ENCODE assay signal across 1 cellular context in the genomic region with DNA sequence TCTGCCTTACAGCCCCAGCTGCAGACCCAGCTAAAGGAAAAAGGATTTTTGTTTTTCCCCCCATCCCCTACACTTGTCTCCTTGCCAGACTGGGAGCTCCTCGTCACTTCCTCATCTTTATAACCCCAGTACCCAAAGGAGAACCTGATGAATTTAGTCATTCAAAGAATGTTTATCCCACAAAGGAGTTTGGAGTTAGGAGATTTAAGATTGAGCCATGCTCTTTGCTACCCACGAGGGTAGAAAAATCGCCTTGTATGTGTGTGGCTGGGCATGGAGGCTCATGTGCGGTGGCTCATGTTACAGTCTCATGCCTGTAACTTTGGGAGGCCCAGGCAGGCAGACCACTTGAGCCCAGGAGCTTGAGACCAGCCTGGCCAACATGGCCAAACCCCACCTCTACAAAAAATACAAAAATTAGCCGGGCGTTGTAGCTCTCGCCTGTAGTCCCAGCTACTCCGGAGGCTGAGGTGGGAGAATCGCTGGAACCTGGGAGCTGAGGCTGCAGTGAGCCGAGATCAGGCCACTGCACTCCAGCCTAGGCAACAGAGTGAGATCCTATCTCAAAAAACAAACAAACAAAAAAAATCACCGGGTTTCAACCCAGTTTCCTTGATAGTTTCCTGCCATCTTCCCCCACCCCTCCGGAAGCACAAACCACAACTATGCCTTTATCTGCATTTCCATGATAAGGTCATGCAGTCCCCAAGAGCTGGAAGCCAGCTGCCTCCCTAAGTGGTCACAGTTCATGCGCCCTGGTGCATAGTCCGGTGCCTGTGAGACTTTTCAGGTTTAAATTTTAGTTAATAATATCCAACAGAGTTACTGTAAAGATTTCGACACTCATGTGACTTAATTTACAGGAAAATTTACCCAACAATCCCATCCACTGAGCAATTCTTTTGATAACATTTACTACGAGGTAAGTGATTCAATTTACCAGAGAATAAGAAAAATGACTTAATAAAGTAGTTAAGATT.
TF ChIP-seq lines count a peak whose summit lies in the region.

No MANE protein-coding gene starts in this region.

TF ChIP-seq in K562, 482 proteins besides CTCF, POLR2A, EP300 and RAD21 (continued from another document and continues in another):
- TF ChIP-seq, protein P1, sequence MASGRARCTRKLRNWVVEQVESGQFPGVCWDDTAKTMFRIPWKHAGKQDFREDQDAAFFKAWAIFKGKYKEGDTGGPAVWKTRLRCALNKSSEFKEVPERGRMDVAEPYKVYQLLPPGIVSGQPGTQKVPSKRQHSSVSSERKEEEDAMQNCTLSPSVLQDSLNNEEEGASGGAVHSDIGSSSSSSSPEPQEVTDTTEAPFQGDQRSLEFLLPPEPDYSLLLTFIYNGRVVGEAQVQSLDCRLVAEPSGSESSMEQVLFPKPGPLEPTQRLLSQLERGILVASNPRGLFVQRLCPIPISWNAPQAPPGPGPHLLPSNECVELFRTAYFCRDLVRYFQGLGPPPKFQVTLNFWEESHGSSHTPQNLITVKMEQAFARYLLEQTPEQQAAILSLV (tag; IDR thresholded peaks at IDR 0.05): no peak
- TF ChIP-seq PPARD (CRISPR knock-in tag; IDR thresholded peaks at IDR 0.05): no peak
- no peak for TF ChIP-seq ZNF75A (CRISPR knock-in tag; IDR thresholded peaks at IDR 0.05)
- TF ChIP-seq BMI1 (IDR thresholded peaks at IDR 0.05; ENCODE audit: low read length): no peak
- TF ChIP-seq BCL6 (CRISPR knock-in tag; IDR thresholded peaks at IDR 0.05): no peak
- peak; percentile 74 for TF ChIP-seq GATA2 (CRISPR knock-in tag; IDR thresholded peaks at IDR 0.05)
- TF ChIP-seq, protein P2, sequence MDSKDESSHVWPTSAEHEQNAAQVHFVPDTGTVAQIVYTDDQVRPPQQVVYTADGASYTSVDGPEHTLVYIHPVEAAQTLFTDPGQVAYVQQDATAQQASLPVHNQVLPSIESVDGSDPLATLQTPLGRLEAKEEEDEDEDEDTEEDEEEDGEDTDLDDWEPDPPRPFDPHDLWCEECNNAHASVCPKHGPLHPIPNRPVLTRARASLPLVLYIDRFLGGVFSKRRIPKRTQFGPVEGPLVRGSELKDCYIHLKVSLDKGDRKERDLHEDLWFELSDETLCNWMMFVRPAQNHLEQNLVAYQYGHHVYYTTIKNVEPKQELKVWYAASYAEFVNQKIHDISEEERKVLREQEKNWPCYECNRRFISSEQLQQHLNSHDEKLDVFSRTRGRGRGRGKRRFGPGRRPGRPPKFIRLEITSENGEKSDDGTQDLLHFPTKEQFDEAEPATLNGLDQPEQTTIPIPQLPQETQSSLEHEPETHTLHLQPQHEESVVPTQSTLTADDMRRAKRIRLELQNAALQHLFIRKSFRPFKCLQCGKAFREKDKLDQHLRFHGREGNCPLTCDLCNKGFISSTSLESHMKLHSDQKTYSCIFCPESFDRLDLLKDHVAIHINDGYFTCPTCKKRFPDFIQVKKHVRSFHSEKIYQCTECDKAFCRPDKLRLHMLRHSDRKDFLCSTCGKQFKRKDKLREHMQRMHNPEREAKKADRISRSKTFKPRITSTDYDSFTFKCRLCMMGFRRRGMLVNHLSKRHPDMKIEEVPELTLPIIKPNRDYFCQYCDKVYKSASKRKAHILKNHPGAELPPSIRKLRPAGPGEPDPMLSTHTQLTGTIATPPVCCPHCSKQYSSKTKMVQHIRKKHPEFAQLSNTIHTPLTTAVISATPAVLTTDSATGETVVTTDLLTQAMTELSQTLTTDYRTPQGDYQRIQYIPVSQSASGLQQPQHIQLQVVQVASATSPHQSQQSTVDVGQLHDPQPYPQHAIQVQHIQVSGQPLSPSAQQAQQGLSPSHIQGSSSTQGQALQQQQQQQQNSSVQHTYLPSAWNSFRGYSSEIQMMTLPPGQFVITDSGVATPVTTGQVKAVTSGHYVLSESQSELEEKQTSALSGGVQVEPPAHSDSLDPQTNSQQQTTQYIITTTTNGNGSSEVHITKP (IDR thresholded peaks at IDR 0.05; ENCODE audit: partially characterized antibody): peak; percentile 44
- no peak for TF ChIP-seq ZFX (CRISPR knock-in tag; IDR thresholded peaks at IDR 0.05)
- no peak for TF ChIP-seq NR2C2 (CRISPR knock-in tag; IDR thresholded peaks at IDR 0.05)
- TF ChIP-seq NR2C2 (tag; IDR thresholded peaks at IDR 0.05): peak; percentile 62; the same call in 1 of the 2 replicates
- 0 out of 2 replicates have a peak, but pooled peaks have one; percentile 43 for TF ChIP-seq RNF2 (IDR thresholded peaks at IDR 0.05)
- TF ChIP-seq SMARCE1 (IDR thresholded peaks at IDR 0.05): peak; percentile 64
- TF ChIP-seq HDAC3 (IDR thresholded peaks at IDR 0.05; ENCODE audit: borderline replicate concordance, partially characterized antibody): peak; percentile 44
- peak; percentile 74; the same call in 1 of the 2 replicates for TF ChIP-seq PHF21A (IDR thresholded peaks at IDR 0.05; ENCODE audit: borderline replicate concordance, low read depth)
- TF ChIP-seq, protein P3, sequence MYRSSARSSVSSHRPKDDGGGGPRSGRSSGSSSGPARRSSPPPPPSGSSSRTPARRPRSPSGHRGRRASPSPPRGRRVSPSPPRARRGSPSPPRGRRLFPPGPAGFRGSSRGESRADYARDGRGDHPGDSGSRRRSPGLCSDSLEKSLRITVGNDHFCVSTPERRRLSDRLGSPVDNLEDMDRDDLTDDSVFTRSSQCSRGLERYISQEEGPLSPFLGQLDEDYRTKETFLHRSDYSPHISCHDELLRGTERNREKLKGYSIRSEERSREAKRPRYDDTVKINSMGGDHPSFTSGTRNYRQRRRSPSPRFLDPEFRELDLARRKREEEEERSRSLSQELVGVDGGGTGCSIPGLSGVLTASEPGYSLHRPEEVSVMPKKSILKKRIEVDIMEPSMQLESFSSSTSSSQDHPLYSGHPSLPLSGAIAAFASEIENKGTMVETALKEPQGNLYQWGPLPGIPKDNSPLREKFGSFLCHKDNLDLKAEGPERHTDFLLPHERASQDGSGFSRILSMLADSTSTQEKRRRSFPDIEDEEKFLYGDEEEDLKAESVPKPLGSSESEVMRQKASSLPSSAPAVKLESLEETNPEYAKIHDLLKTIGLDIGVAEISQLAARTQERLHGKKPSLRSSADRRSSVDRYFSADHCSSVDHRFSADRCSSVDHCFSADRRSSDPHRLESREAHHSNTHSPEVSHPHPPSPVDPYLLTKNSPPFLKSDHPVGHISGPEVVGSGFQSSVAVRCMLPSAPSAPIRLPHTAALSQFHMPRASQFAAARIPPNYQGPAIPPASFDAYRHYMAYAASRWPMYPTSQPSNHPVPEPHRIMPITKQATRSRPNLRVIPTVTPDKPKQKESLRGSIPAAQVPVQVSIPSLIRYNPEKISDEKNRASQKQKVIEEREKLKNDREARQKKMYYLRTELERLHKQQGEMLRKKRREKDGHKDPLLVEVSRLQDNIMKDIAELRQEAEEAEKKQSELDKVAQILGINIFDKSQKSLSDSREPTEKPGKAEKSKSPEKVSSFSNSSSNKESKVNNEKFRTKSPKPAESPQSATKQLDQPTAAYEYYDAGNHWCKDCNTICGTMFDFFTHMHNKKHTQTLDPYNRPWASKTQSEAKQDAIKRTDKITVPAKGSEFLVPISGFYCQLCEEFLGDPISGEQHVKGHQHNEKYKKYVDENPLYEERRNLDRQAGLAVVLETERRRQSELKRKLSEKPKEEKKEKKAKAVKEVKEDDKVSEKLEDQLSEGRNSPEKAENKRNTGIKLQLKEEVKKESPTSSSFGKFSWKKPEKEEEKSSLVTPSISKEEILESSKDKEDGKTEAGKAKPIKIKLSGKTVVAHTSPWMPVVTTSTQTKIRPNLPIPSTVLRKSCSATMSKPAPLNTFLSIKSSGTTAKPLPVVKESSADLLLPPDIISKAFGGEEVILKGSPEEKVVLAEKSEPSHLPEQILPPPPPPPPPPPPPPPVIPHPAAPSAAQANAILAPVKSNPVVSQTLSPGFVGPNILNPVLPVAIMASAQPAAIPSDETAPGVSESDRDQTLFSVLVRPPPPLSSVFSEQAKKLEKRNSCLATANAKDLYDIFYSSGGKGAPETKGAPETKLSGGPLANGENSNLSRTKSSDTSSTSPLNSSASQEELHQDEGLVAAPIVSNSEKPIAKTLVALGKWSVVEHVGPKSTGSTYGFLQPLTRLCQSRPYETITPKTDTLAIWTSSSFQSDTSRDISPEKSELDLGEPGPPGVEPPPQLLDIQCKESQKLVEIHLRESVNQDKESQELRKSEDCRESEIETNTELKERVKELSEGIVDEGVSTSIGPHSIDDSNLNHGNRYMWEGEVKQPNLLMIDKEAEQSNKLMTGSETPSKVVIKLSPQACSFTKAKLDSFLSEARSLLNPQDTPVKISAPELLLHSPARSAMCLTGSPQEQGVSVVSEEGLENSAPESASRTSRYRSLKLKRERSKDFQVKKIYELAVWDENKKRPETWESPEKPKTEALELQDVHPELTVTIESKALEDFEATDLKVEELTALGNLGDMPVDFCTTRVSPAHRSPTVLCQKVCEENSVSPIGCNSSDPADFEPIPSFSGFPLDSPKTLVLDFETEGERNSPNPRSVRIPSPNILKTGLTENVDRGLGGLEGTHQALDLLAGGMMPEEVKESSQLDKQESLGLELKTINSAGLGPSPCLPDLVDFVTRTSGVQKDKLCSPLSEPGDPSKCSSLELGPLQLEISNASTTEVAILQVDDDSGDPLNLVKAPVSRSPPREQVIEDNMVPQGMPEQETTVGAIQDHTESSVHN (IDR thresholded peaks at IDR 0.05; ENCODE audit: borderline replicate concordance in 1 of 2, low read depth in 1 of 2): 0 out of 4 replicates have a peak, but pooled peaks of 1 of the 2 experiments have one; percentile 15
- peak; percentile 77 for TF ChIP-seq POLR2AphosphoS5 (IDR thresholded peaks at IDR 0.05; ENCODE audit: control insufficient read depth, insufficient read depth, low read depth, low read length)
- no peak for TF ChIP-seq CCAR2 (IDR thresholded peaks at IDR 0.05; ENCODE audit: low read depth, low read length)
- TF ChIP-seq TCF3 (CRISPR knock-in tag; IDR thresholded peaks at IDR 0.05): peak; percentile 68
- TF ChIP-seq HDAC1 (IDR thresholded peaks at IDR 0.05): peak in 1 of 2 experiments; percentile 87; a peak in 3 of 4 replicates
- no peak for TF ChIP-seq OTX1 (CRISPR knock-in tag; IDR thresholded peaks at IDR 0.05)
- TF ChIP-seq, protein P4, sequence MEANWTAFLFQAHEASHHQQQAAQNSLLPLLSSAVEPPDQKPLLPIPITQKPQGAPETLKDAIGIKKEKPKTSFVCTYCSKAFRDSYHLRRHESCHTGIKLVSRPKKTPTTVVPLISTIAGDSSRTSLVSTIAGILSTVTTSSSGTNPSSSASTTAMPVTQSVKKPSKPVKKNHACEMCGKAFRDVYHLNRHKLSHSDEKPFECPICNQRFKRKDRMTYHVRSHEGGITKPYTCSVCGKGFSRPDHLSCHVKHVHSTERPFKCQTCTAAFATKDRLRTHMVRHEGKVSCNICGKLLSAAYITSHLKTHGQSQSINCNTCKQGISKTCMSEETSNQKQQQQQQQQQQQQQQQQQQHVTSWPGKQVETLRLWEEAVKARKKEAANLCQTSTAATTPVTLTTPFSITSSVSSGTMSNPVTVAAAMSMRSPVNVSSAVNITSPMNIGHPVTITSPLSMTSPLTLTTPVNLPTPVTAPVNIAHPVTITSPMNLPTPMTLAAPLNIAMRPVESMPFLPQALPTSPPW (CRISPR knock-in tag; IDR thresholded peaks at IDR 0.05): peak; percentile 52
- peak; percentile 94 for TF ChIP-seq FOXJ2 (tag; IDR thresholded peaks at IDR 0.05)
- TF ChIP-seq BRF1 (IDR thresholded peaks at IDR 0.05; ENCODE audit: borderline replicate concordance, extremely low read depth, insufficient read length): no peak
- peak; percentile 76 for TF ChIP-seq SOX6 (IDR thresholded peaks at IDR 0.05)
- TF ChIP-seq ESRRA (IDR thresholded peaks at IDR 0.05; ENCODE audit: borderline replicate concordance, low read depth): peak; percentile 68; the same call in 1 of the 2 replicates
- TF ChIP-seq HDAC2 (IDR thresholded peaks at IDR 0.05): peak; percentile 74; the same call in 1 of the 2 replicates
- TF ChIP-seq MTA2 (IDR thresholded peaks at IDR 0.05; ENCODE audit: low read depth): peak; percentile 24; the same call in 1 of the 2 replicates
- TF ChIP-seq ZNF644 (tag; IDR thresholded peaks at IDR 0.05; ENCODE audit: low read depth): no peak
- peak; percentile 50 for TF ChIP-seq JUND (IDR thresholded peaks at IDR 0.05; ENCODE audit: borderline replicate concordance, low read depth, low read length)
- TF ChIP-seq JUND (tag; IDR thresholded peaks at IDR 0.05; ENCODE audit: borderline replicate concordance, low read depth, low read length): peak; percentile 16; the same call in 1 of the 3 replicates
- no peak for TF ChIP-seq ZNF143 (CRISPR knock-in tag; IDR thresholded peaks at IDR 0.05)
- no peak for TF ChIP-seq NFE2L1 (tag; IDR thresholded peaks at IDR 0.05; ENCODE audit: borderline replicate concordance, low read depth)
- TF ChIP-seq POLR2G (IDR thresholded peaks at IDR 0.05; ENCODE audit: low read depth, low read length): 0 out of 2 replicates have a peak, but pooled peaks have one; percentile 33
- TF ChIP-seq ZZZ3 (IDR thresholded peaks at IDR 0.05): no peak
- no peak for TF ChIP-seq KDM2B (CRISPR knock-in tag; IDR thresholded peaks at IDR 0.05)
- TF ChIP-seq CTBP1 (IDR thresholded peaks at IDR 0.05; ENCODE audit: borderline replicate concordance): peak; percentile 51
- 0 out of 2 replicates have a peak, but pooled peaks have one; percentile 29 for TF ChIP-seq EP400 (IDR thresholded peaks at IDR 0.05)
- peak; percentile 57 for TF ChIP-seq RBFOX2 (IDR thresholded peaks at IDR 0.05; ENCODE audit: low read depth, low read length)
- TF ChIP-seq FIP1L1 (IDR thresholded peaks at IDR 0.05; ENCODE audit: low read depth, low read length, poor library complexity, severe bottlenecking): no peak
- peak; percentile 47; the same call in 1 of the 2 replicates for TF ChIP-seq FOXM1 (IDR thresholded peaks at IDR 0.05; ENCODE audit: low read depth)
- no peak for TF ChIP-seq FOXM1 (CRISPR knock-in tag; IDR thresholded peaks at IDR 0.05; ENCODE audit: low read depth)
- peak; percentile 95 for TF ChIP-seq KDM1A (IDR thresholded peaks at IDR 0.05)
- peak; percentile 59 for TF ChIP-seq RFX1 (IDR thresholded peaks at IDR 0.05)
- 0 out of 2 replicates have a peak, but pooled peaks have one; percentile 5 for TF ChIP-seq KLF16 (IDR thresholded peaks at IDR 0.05)
- peak; percentile 44 for TF ChIP-seq BRD9 (IDR thresholded peaks at IDR 0.05; ENCODE audit: low read depth, partially characterized antibody)
- 0 out of 2 replicates have a peak, but pooled peaks have one; percentile 47 for TF ChIP-seq ATF7 (IDR thresholded peaks at IDR 0.05)
- no peak for TF ChIP-seq CBX3 (IDR thresholded peaks at IDR 0.05; ENCODE audit: borderline replicate concordance in 1 of 2, low read length in 2 of 2)
- TF ChIP-seq, protein P5, sequence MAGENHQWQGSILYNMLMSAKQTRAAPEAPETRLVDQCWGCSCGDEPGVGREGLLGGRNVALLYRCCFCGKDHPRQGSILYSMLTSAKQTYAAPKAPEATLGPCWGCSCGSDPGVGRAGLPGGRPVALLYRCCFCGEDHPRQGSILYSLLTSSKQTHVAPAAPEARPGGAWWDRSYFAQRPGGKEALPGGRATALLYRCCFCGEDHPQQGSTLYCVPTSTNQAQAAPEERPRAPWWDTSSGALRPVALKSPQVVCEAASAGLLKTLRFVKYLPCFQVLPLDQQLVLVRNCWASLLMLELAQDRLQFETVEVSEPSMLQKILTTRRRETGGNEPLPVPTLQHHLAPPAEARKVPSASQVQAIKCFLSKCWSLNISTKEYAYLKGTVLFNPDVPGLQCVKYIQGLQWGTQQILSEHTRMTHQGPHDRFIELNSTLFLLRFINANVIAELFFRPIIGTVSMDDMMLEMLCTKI (IDR thresholded peaks at IDR 0.05; ENCODE audit: partially characterized antibody): no peak
- TF ChIP-seq MBD2 (IDR thresholded peaks at IDR 0.05; ENCODE audit: borderline replicate concordance, low read depth): peak; percentile 29; the same call in 1 of the 2 replicates
- peak; percentile 56; the same call in 1 of the 2 replicates for TF ChIP-seq PML (IDR thresholded peaks at IDR 0.05; ENCODE audit: low read length)
- TF ChIP-seq NFIC (IDR thresholded peaks at IDR 0.05): 0 out of 2 replicates have a peak, but pooled peaks have one; percentile 25
